31 cellular contexts compared by ENCODE assay signal in genomic region chr4:18621186-18621585, GRCh38.
"Had no signal": no experiment of that assay in that cellular context is flagged by ENCODE, and none has a peak within 500 bp of the region (broad histone marks: within the 10 kb centered on the region; RNA-seq: fewer than 3 reads in every experiment).

No MANE protein-coding gene starts in this region.

- H3K9ac ChIP-seq: parathyroid adenoma had no signal

- DNase-seq: naive thymus-derived CD8-positive, alpha-beta T cell; nephron progenitor cell; occipital lobe; ovary; posterior cingulate gyrus; psoas muscle; right cardiac atrium; spleen; stimulated activated CD4-positive, alpha-beta T cell treated with anti-CD3 and anti-CD28 coated beads, Interleukin-12 subunit alpha, Interleukin-12 subunit beta, amount 100 ng/mL, for 4 hours; stimulated activated CD4-positive, alpha-beta T cell treated with anti-CD3 and anti-CD28 coated beads, Interleukin-1b, Interleukin-23, amount 100 ng/mL, for 48 hours; stimulated activated CD4-positive, alpha-beta T cell treated with anti-CD3 and anti-CD28 coated beads, Interleukin-4, amount 100 ng/mL, for 1 hour; stimulated activated CD4-positive, alpha-beta T cell treated with anti-CD3 and anti-CD28 coated beads, Interleukin-4, amount 100 ng/mL, for 4 hours; stimulated activated CD8-positive, alpha-beta memory T cell treated with anti-CD3 and anti-CD28 coated beads, Interleukin-4, amount 100 ng/mL, for 48 hours; stimulated activated naive CD4-positive, alpha-beta T cell; stimulated activated naive CD8-positive, alpha-beta T cell treated with anti-CD3 and anti-CD28 coated beads, Interleukin-15, Interleukin-2, amounts not matched to agents 100 U/mL and 50 U/mL, for 24 hours; stomach; thyroid gland; trophoblast cell; upper lobe of left lung had no signal

- H3K4me2 ChIP-seq: smooth muscle cell had no signal

- H3K27ac ChIP-seq: ovary, parathyroid adenoma, psoas muscle, skin epidermis, spleen, stomach, thoracic aorta, thyroid gland, tibial nerve, upper lobe of left lung, vagina had no signal

- H3K27me3 Mint-ChIP-seq: natural killer cell treated with Interleukin-12 subunit alpha and Interleukin-12 subunit beta and Interleukin-15 and Interleukin-18, amount 100 ng/mL, for 72 hours; progenitor cell of endocrine pancreas; stimulated activated memory B cell treated with anti-CD40 and anti-IgM and Interleukin-4, amounts not matched to agents 10 μg/mL and 1 μg/mL and 100 μg/mL, for 72 hours had no signal

- H3K79me2 ChIP-seq: parathyroid adenoma had no signal

- H3K9me3 Mint-ChIP-seq: nephron progenitor cell; stimulated activated memory B cell treated with anti-CD40 and anti-IgM and Interleukin-4, amounts not matched to agents 10 μg/mL and 1 μg/mL and 100 μg/mL, for 72 hours had no signal

- H3K4me1 ChIP-seq: psoas muscle, spleen, stomach, thyroid gland, tibial nerve, upper lobe of left lung, vagina had no signal

- H3K4me3 Mint-ChIP-seq: naive thymus-derived CD8-positive, alpha-beta T cell; natural killer cell treated with Interleukin-12 subunit alpha and Interleukin-12 subunit beta and Interleukin-15 and Interleukin-18, amount 100 ng/mL, for 72 hours; nephron progenitor cell; neural crest cell; stimulated activated memory B cell treated with anti-CD40 and anti-IgM and Interleukin-4, amounts not matched to agents 10 μg/mL and 1 μg/mL and 100 μg/mL, for 72 hours had no signal

- FAIRE-seq: urothelium cell line had no signal

- H3K36me3 ChIP-seq: ovary, spleen, stomach, thoracic aorta, thyroid gland, tibial nerve, upper lobe of left lung, vagina had no signal

- H3K4me3 ChIP-seq: ovary, psoas muscle, skin epidermis, smooth muscle cell, spleen, stomach, thoracic aorta, thyroid gland, tibial nerve, upper lobe of left lung, vagina had no signal

- H3K4me1 Mint-ChIP-seq: naive thymus-derived CD8-positive, alpha-beta T cell; nephron progenitor cell; stimulated activated memory B cell treated with anti-CD40 and anti-IgM and Interleukin-4, amounts not matched to agents 10 μg/mL and 1 μg/mL and 100 μg/mL, for 72 hours had no signal

- H3K27ac Mint-ChIP-seq: naive thymus-derived CD8-positive, alpha-beta T cell; natural killer cell treated with Interleukin-12 subunit alpha and Interleukin-12 subunit beta and Interleukin-15 and Interleukin-18, amount 100 ng/mL, for 72 hours; nephron progenitor cell; progenitor cell of endocrine pancreas; stimulated activated memory B cell treated with anti-CD40 and anti-IgM and Interleukin-4, amounts not matched to agents 10 μg/mL and 1 μg/mL and 100 μg/mL, for 72 hours had no signal

- H2AFZ ChIP-seq: parathyroid adenoma had no signal

- H3K36me3 Mint-ChIP-seq: naive thymus-derived CD8-positive, alpha-beta T cell; natural killer cell treated with Interleukin-12 subunit alpha and Interleukin-12 subunit beta and Interleukin-15 and Interleukin-18, amount 100 ng/mL, for 72 hours; stimulated activated memory B cell treated with anti-CD40 and anti-IgM and Interleukin-4, amounts not matched to agents 10 μg/mL and 1 μg/mL and 100 μg/mL, for 72 hours had no signal

- H3K9me3 ChIP-seq: ovary, psoas muscle, spleen, stomach, thoracic aorta, thyroid gland, tibial nerve, upper lobe of left lung, vagina had no signal

- ATAC-seq: naive thymus-derived CD8-positive, alpha-beta T cell; natural killer cell treated with Interleukin-12 subunit alpha and Interleukin-12 subunit beta and Interleukin-15 and Interleukin-18, amount 100 ng/mL, for 72 hours; psoas muscle; right cardiac atrium; sciatic nerve; stimulated activated memory B cell treated with anti-CD40 and anti-IgM and Interleukin-4, amounts not matched to agents 10 μg/mL and 1 μg/mL and 100 μg/mL, for 72 hours; stimulated activated naive CD8-positive, alpha-beta T cell treated with anti-CD3 and anti-CD28 coated beads, Interleukin-15, Interleukin-2, amounts not matched to agents 100 U/mL and 50 U/mL, for 24 hours had no signal

- H3K27me3 ChIP-seq: ovary, spleen, stomach, thyroid gland, tibial nerve, upper lobe of left lung, vagina had no signal
